Comparison of ENCODE assay signal across 19 cellular contexts in genomic region chr2:235911125-235911524, GRCh38.
DNase-seq lines count a peak whose midpoint lies in the region; ATAC-seq and TF ChIP-seq lines count a peak whose summit lies in the region.
"Had no signal": no experiment of that assay in that cellular context is flagged by ENCODE, and none has a peak within 500 bp of the region (broad histone marks: within the 10 kb centered on the region; RNA-seq: fewer than 3 reads in every experiment).

No MANE protein-coding gene starts in this region.

- no peak for TF ChIP-seq CTCF in GM23338 (conservative IDR thresholded peaks at IDR 0.05; ENCODE audit: low read depth in 2 of 2)
- no peak for TF ChIP-seq CTCF in HEK293 (tag by site-specific recombination; IDR thresholded peaks at IDR 0.05)
- no peak for TF ChIP-seq CTCF in endodermal cell (conservative IDR thresholded peaks at IDR 0.05)
- TF ChIP-seq CTCF in osteoblast (IDR thresholded peaks at IDR 0.05; ENCODE audit: extremely low read depth, low read depth, low read length): no peak
- TF ChIP-seq CTCF in right lobe of liver (IDR thresholded peaks at IDR 0.05): no peak

- no peak for TF ChIP-seq POLR2A in right lobe of liver (IDR thresholded peaks at IDR 0.05)

- no peak overlapping the region for H3K4me2 ChIP-seq in GM23338
- no peak overlapping the region for H3K4me2 ChIP-seq in osteoblast (ENCODE audit: insufficient read depth, low read length)
- H3K4me2 ChIP-seq: A549; BLaER1 treated with 17β-estradiol and CSF1 and Interleukin-3, amounts not matched to agents 10 nM and 100 nM had no signal

- H3K36me3 ChIP-seq in GM23338 (ENCODE audit: insufficient read depth): no peaks in the 10 kb centered on the region
- H3K36me3 ChIP-seq in HEK293 (ENCODE audit: control insufficient read depth in 2 of 2, insufficient read depth in 1 of 2, low read length in 2 of 2): peaks cover 0 to 16% of the 10 kb centered on the region in 2 experiments; a peak in 1 of 3 replicates
- no peaks in the 10 kb centered on the region for H3K36me3 ChIP-seq in endodermal cell (ENCODE audit: control insufficient read depth, insufficient read depth, low read length)
- peaks cover 3% of the 10 kb centered on the region for H3K36me3 ChIP-seq in osteoblast (ENCODE audit: insufficient read depth, low read length)
- H3K36me3 ChIP-seq in right lobe of liver: no peaks in the 10 kb centered on the region

- H4K20me1 ChIP-seq in GM23338 (replicated peaks; ENCODE audit: insufficient read depth): peaks cover 3% of the 10 kb centered on the region
- no peaks in the 10 kb centered on the region for H4K20me1 ChIP-seq in osteoblast (ENCODE audit: insufficient read depth, low read length)

- 56 to 86% methylated on average over 2 to 6 of the region's 6 CpGs for WGBS in endodermal cell (ENCODE audit: insufficient coverage in 1 of 2, insufficient read length in 1 of 2), 2 experiments
- 93% methylated on average over 3 of the region's 6 CpGs for WGBS in right lobe of liver (ENCODE audit: insufficient coverage, low coverage, low lambda C conversion rate, missing lambda C conversion rate)

- no peaks in the 10 kb centered on the region for H3K27me3 ChIP-seq in GM23338 (ENCODE audit: insufficient read depth)
- H3K27me3 ChIP-seq in endodermal cell (ENCODE audit: control insufficient read depth, insufficient read depth, low read length, poor library complexity, severe bottlenecking): no peaks in the 10 kb centered on the region
- no peaks in the 10 kb centered on the region for H3K27me3 ChIP-seq in osteoblast (ENCODE audit: insufficient read depth, low read length)
- no peaks in the 10 kb centered on the region for H3K27me3 ChIP-seq in right lobe of liver
- H3K27me3 ChIP-seq: BLaER1 treated with 17β-estradiol and CSF1 and Interleukin-3, amounts not matched to agents 10 nM and 100 nM had no signal

- H3K36me3 Mint-ChIP-seq in GM23338 (ENCODE audit: low read depth) (peaks cover 17% of the 10 kb centered on the region; the same call in 2 of the 3 replicates), endodermal cell (ENCODE audit: low read depth) (peaks cover 28% of the 10 kb centered on the region), T-helper 17 cell (ENCODE audit: low read depth) (peaks cover 2% of the 10 kb centered on the region)
- H3K36me3 Mint-ChIP-seq in activated T-cell treated with anti-CD3 and anti-CD28 coated beads, Interleukin-2, amount 50 U/mL, for 72 hours (ENCODE audit: insufficient read depth in 2 of 2): peaks cover 0 to 2% of the 10 kb centered on the region in 2 donors
- H3K36me3 Mint-ChIP-seq: CD8-positive, alpha-beta T cell had no signal

- no peak overlapping the region for H3K4me3 ChIP-seq in GM23338
- no peak overlapping the region for H3K4me3 ChIP-seq in HEK293 (ENCODE audit: low read depth, low read length)
- no peak overlapping the region for H3K4me3 ChIP-seq in endodermal cell (ENCODE audit: low read length)
- H3K4me3 ChIP-seq in osteoblast (ENCODE audit: insufficient read depth, low read length): no peak overlapping the region
- H3K4me3 ChIP-seq in right lobe of liver: no peak overlapping the region
- H3K4me3 ChIP-seq: A549; BLaER1 treated with 17β-estradiol and CSF1 and Interleukin-3, amounts not matched to agents 10 nM and 100 nM had no signal

- H2AFZ ChIP-seq in GM23338: no peak overlapping the region
- no peak overlapping the region for H2AFZ ChIP-seq in osteoblast (ENCODE audit: low read length)

- no peaks in the 10 kb centered on the region for H3F3A ChIP-seq in GM23338 (replicated peaks; ENCODE audit: low read depth)

- H3K9me3 Mint-ChIP-seq in GM23338 (no peaks in the 10 kb centered on the region; the same call in 2 of the 3 replicates), endodermal cell (no peaks in the 10 kb centered on the region)
- peaks cover 0 to under 1% of the 10 kb centered on the region in 2 donors for H3K9me3 Mint-ChIP-seq in activated T-cell treated with anti-CD3 and anti-CD28 coated beads, Interleukin-2, amount 50 U/mL, for 72 hours
- H3K9me3 Mint-ChIP-seq: CD4-positive, alpha-beta T cell had no signal

- H3K9ac ChIP-seq in endodermal cell (ENCODE audit: extremely low read depth, low read length, poor library complexity, severe bottlenecking): no peak overlapping the region
- H3K9ac ChIP-seq: BLaER1 treated with 17β-estradiol and CSF1 and Interleukin-3, amounts not matched to agents 10 nM and 100 nM had no signal

- H3K27ac Mint-ChIP-seq in GM23338 (no peak overlapping the region), endodermal cell (peak overlapping the region; percentile 35), T-helper 17 cell (no peak overlapping the region)
- H3K27ac Mint-ChIP-seq in activated T-cell treated with anti-CD3 and anti-CD28 coated beads, Interleukin-2, amount 50 U/mL, for 72 hours: no peak overlapping the region
- H3K27ac Mint-ChIP-seq: B cell; CD4-positive, alpha-beta T cell; CD8-positive, alpha-beta T cell had no signal

- no peaks in the 10 kb centered on the region; the same call in 1 of the 2 replicates for H3K9me3 ChIP-seq in HEK293 (ENCODE audit: control insufficient read depth, insufficient read depth, low read depth, low read length)
- peaks cover 5% of the 10 kb centered on the region for H3K9me3 ChIP-seq in endodermal cell (ENCODE audit: control insufficient read depth, low read length)
- no peaks in the 10 kb centered on the region for H3K9me3 ChIP-seq in osteoblast (ENCODE audit: low read depth, low read length)
- no peaks in the 10 kb centered on the region for H3K9me3 ChIP-seq in T-helper 17 cell (ENCODE audit: control insufficient read depth, low read length, poor library complexity, severe bottlenecking)
- no peaks in the 10 kb centered on the region for H3K9me3 ChIP-seq in right lobe of liver
- H3K9me3 ChIP-seq: Caco-2 had no signal

- H3K4me1 Mint-ChIP-seq in GM23338 (peaks cover 5% of the 10 kb centered on the region), endodermal cell (peaks cover 7% of the 10 kb centered on the region), T-helper 17 cell (no peaks in the 10 kb centered on the region)
- no peaks in the 10 kb centered on the region for H3K4me1 Mint-ChIP-seq in activated T-cell treated with anti-CD3 and anti-CD28 coated beads, Interleukin-2, amount 50 U/mL, for 72 hours (ENCODE audit: low read depth)

- peak; percentile 84 for ATAC-seq in GM23338
- ATAC-seq in activated T-cell treated with anti-CD3 and anti-CD28 coated beads, Interleukin-2, amount 50 U/mL, for 72 hours (replicated peaks in 1 of 2): no peak
- ATAC-seq in T-helper 17 cell: no peak
- no peak for ATAC-seq in right lobe of liver
- ATAC-seq: A549; CD8-positive, alpha-beta T cell had no signal

- H3K79me2 ChIP-seq in GM23338 (replicated peaks; ENCODE audit: insufficient read depth) (no peaks in the 10 kb centered on the region), osteoblast (ENCODE audit: insufficient read depth, low read length) (no peaks in the 10 kb centered on the region)

- no peak overlapping the region for H3K27ac ChIP-seq in GM23338 (ENCODE audit: low read depth)
- H3K27ac ChIP-seq in HEK293 (ENCODE audit: extremely low read depth, low read depth, low read length): no peak overlapping the region
- no peak overlapping the region for H3K27ac ChIP-seq in endodermal cell (ENCODE audit: low read depth, low read length)
- H3K27ac ChIP-seq in osteoblast (ENCODE audit: low read depth, low read length): no peak overlapping the region
- no peak overlapping the region for H3K27ac ChIP-seq in right lobe of liver
- H3K27ac ChIP-seq: 22Rv1; A549; BLaER1 treated with 17β-estradiol and CSF1 and Interleukin-3, amounts not matched to agents 10 nM and 100 nM; C4-2B had no signal

- no peak overlapping the region for H3K4me3 Mint-ChIP-seq in GM23338
- H3K4me3 Mint-ChIP-seq in endodermal cell: no peak overlapping the region
- H3K4me3 Mint-ChIP-seq in activated T-cell treated with anti-CD3 and anti-CD28 coated beads, Interleukin-2, amount 50 U/mL, for 72 hours: no peak overlapping the region
- H3K4me3 Mint-ChIP-seq in T-helper 17 cell: no peak overlapping the region
- H3K4me3 Mint-ChIP-seq: B cell; CD4-positive, alpha-beta T cell; CD8-positive, alpha-beta T cell had no signal

- DNase-seq in GM23338 (ENCODE audit: low spot score): no peak
- DNase-seq in endodermal cell: peak; percentile 34
- peak; percentile 49 for DNase-seq in osteoblast (ENCODE audit: insufficient read length, low spot score, missing footprints)
- DNase-seq in activated T-cell treated with anti-CD3 and anti-CD28 coated beads, Interleukin-2, amount 50 U/mL, for 72 hours: no peak
- no peak for DNase-seq in T-helper 17 cell
- DNase-seq in right lobe of liver: no peak
- DNase-seq: AML-193; Caco-2; Calu3; CD4-positive, alpha-beta T cell; CD8-positive, alpha-beta T cell; DMS79 treated with DMSO at 0.1 percent for 48 hours; GF-D8 had no signal

- POLR2A ChIA-PET in HEK293 (lab: Yijun Ruan, JAX): no interaction called here

- H3K27me3 Mint-ChIP-seq in GM23338 (ENCODE audit: insufficient read depth, low read depth, poor library complexity): peaks cover 7% of the 10 kb centered on the region
- H3K27me3 Mint-ChIP-seq in endodermal cell (ENCODE audit: insufficient read depth): peaks cover 16% of the 10 kb centered on the region
- peaks cover 19% of the 10 kb centered on the region for H3K27me3 Mint-ChIP-seq in activated T-cell treated with anti-CD3 and anti-CD28 coated beads, Interleukin-2, amount 50 U/mL, for 72 hours (ENCODE audit: low read depth)
- H3K27me3 Mint-ChIP-seq in T-helper 17 cell: peaks cover 18% of the 10 kb centered on the region

- CTCF ChIA-PET in HEK293 (lab: Yijun Ruan, JAX): no interaction called here

- intact Hi-C loops in right lobe of liver (cut with DNase I): no loop called here

- no peaks in the 10 kb centered on the region for H3K4me1 ChIP-seq in GM23338 (ENCODE audit: insufficient read depth)
- H3K4me1 ChIP-seq in HEK293 (ENCODE audit: control insufficient read depth, insufficient read depth, low read length): peaks cover 7% of the 10 kb centered on the region
- no peaks in the 10 kb centered on the region for H3K4me1 ChIP-seq in endodermal cell (ENCODE audit: control insufficient read depth, insufficient read depth, low read length)
- H3K4me1 ChIP-seq in osteoblast (ENCODE audit: insufficient read depth, low read length): no peaks in the 10 kb centered on the region
- no peaks in the 10 kb centered on the region for H3K4me1 ChIP-seq in right lobe of liver
- H3K4me1 ChIP-seq: A549, Caco-2 had no signal

- no peaks in the 10 kb centered on the region for H3K9me2 ChIP-seq in GM23338 (ENCODE audit: insufficient read depth)

TF ChIP-seq in HEK293, 187 proteins besides CTCF, POLR2A, EP300 and RAD21 (continues in another document):
- TF ChIP-seq ZNF580 (tag by site-specific recombination; IDR thresholded peaks at IDR 0.05) (no peak), ZNF302 (tag by site-specific recombination; IDR thresholded peaks at IDR 0.05; ENCODE audit: low read depth) (no peak), GLIS1 (tag by site-specific recombination; IDR thresholded peaks at IDR 0.05) (peak; percentile 40), ZNF248 (tag by site-specific recombination; IDR thresholded peaks at IDR 0.05) (no peak), ZIC2 (tag by site-specific recombination; IDR thresholded peaks at IDR 0.05) (peak; percentile 56), BCL11A (tag by site-specific recombination; IDR thresholded peaks at IDR 0.05; ENCODE audit: low read depth) (no peak)

Comparison
In these comparisons a context has a peak if more than half of its experiments do, and no peak if none do; other contexts are left out.
1. DNase-seq: peak in endodermal cell (single experiment) and osteoblast (single experiment); none in GM23338 (single experiment), activated T-cell treated with anti-CD3 and anti-CD28 coated beads, Interleukin-2, amount 50 U/mL, for 72 hours (0 of 2), T-helper 17 cell (0 of 3) and right lobe of liver (0 of 3).